ENCODE assay signal across 23 cellular contexts in the genomic region with DNA sequence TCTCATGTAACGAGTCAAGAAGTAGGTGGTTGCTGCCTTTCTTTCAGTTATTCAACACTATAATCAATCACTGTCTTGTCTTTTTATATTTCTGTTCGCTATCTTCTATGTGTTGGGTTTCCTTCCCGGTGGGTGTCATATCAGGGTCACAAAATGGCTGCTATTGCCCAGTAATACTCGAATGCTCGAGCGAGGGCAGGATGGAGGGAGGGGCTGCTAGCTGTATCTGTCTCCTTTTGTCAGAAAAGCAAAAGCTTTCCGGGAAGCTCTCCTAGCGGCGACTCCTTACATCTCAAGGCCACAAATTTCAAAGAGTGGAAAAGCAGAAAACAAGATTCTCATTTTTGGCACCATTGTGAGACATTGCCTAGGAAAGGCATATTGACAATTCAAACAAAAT.
"Had no signal": no experiment of that assay in that cellular context is flagged by ENCODE, and none has a peak within 500 bp of the region (broad histone marks: within the 10 kb centered on the region; RNA-seq: fewer than 3 reads in every experiment).

No MANE protein-coding gene starts in this region.

- H3K36me3 Mint-ChIP-seq: mesothelial cell of epicardium; natural killer cell; stimulated activated naive B cell treated with anti-CD40 and anti-IgM and Interleukin-4, amounts not matched to agents 10 μg/mL and 1 μg/mL and 100 μg/mL, for 72 hours had no signal

- H3K4me1 ChIP-seq: left ventricle myocardium inferior, right atrium auricular region, testis, thyroid gland, upper lobe of right lung had no signal

- H3K4me2 ChIP-seq: smooth muscle cell had no signal

- H3K9me3 Mint-ChIP-seq: naive B cell; natural killer cell; stimulated activated naive B cell treated with anti-CD40 and anti-IgM and Interleukin-4, amounts not matched to agents 10 μg/mL and 1 μg/mL and 100 μg/mL, for 72 hours had no signal

- H3K27me3 ChIP-seq: ovary, right atrium auricular region, right lobe of liver, stomach, testis, thyroid gland, transverse colon, upper lobe of right lung had no signal

- H3K4me1 Mint-ChIP-seq: natural killer cell had no signal

- FAIRE-seq: urothelium cell line had no signal

- H3K27ac Mint-ChIP-seq: mesothelial cell of epicardium; natural killer cell; progenitor cell of endocrine pancreas; stimulated activated naive B cell treated with anti-CD40 and anti-IgM and Interleukin-4, amounts not matched to agents 10 μg/mL and 1 μg/mL and 100 μg/mL, for 72 hours had no signal

- ATAC-seq: natural killer cell; right lobe of liver; stimulated activated naive B cell treated with anti-CD40 and anti-IgM and Interleukin-4, amounts not matched to agents 10 μg/mL and 1 μg/mL and 100 μg/mL, for 72 hours; stimulated activated naive CD8-positive, alpha-beta T cell treated with anti-CD3 and anti-CD28 coated beads, Interleukin-15, Interleukin-2, amounts not matched to agents 100 U/mL and 50 U/mL, for 24 hours; upper lobe of right lung had no signal

- H3K36me3 ChIP-seq: left ventricle myocardium inferior, ovary, right atrium auricular region, right lobe of liver, stomach, thyroid gland, transverse colon, upper lobe of right lung had no signal

- DNase-seq: hypothalamus; islet precursor cell; left ventricle myocardium inferior; mesendoderm; naive B cell; natural killer cell; ovary; right lobe of liver; stimulated activated CD4-positive, alpha-beta T cell treated with anti-CD3 and anti-CD28 coated beads, Interleukin-2, amount 100 ng/mL, for 24 hours; stimulated activated CD4-positive, alpha-beta T cell treated with anti-CD3 and anti-CD28 coated beads, Interleukin-4, amount 100 ng/mL, for 1 hour; stimulated activated naive B cell treated with anti-CD40 and anti-IgM and Interleukin-4, amounts not matched to agents 10 μg/mL and 1 μg/mL and 100 μg/mL, for 72 hours; stimulated activated naive CD8-positive, alpha-beta T cell treated with anti-CD3 and anti-CD28 coated beads, Interleukin-15, Interleukin-2, amounts not matched to agents 100 U/mL and 50 U/mL, for 24 hours; stomach; testis; thyroid gland; transverse colon; upper lobe of right lung had no signal

- H3K27ac ChIP-seq: left ventricle myocardium inferior, ovary, right atrium auricular region, right lobe of liver, stomach, testis, thyroid gland, transverse colon, upper lobe of right lung had no signal

- H3K9me3 ChIP-seq: left ventricle myocardium inferior, ovary, right atrium auricular region, right lobe of liver, stomach, testis, thyroid gland, transverse colon, upper lobe of right lung had no signal

- H3K4me3 Mint-ChIP-seq: mesothelial cell of epicardium; naive B cell; natural killer cell; stimulated activated naive B cell treated with anti-CD40 and anti-IgM and Interleukin-4, amounts not matched to agents 10 μg/mL and 1 μg/mL and 100 μg/mL, for 72 hours had no signal

- H3K27me3 Mint-ChIP-seq: naive B cell; progenitor cell of endocrine pancreas; stimulated activated naive B cell treated with anti-CD40 and anti-IgM and Interleukin-4, amounts not matched to agents 10 μg/mL and 1 μg/mL and 100 μg/mL, for 72 hours had no signal

- H3K4me3 ChIP-seq: left ventricle myocardium inferior, lung, ovary, right atrium auricular region, right lobe of liver, smooth muscle cell, stomach, testis, thyroid gland, transverse colon, upper lobe of right lung had no signal
